In genomic region chr16:57591086-57591869, GRCh38 we compare ENCODE assay signal across 9 cellular contexts. TPM values are rescaled to one million over a fixed set of nuclear protein-coding genes. Genes with fewer than 3 reads are reported as not detected.
DNase-seq lines count a peak whose midpoint lies in the region; ATAC-seq, FAIRE-seq and TF ChIP-seq lines count a peak whose summit lies in the region.
"Had no signal": no experiment of that assay in that cellular context is flagged by ENCODE, and none has a peak within 500 bp of the region (broad histone marks: within the 10 kb centered on the region; RNA-seq: fewer than 3 reads in every experiment).

No MANE protein-coding gene starts in this region.

- H3K4me1 Mint-ChIP-seq in neural progenitor cell, result peaks cover 10% of the 10 kb centered on the region

- peak overlapping the region; percentile 89 for H2AFZ ChIP-seq in neural progenitor cell (replicated peaks)

- H3K36me3 Mint-ChIP-seq in neural progenitor cell, result no peaks in the 10 kb centered on the region

- TF ChIP-seq EP300 in transverse colon (IDR thresholded peaks at IDR 0.05; ENCODE audit: low read depth), result no peak

- TF ChIP-seq CTCF in neural progenitor cell (IDR thresholded peaks at IDR 0.05) (peak; percentile 89), transverse colon (IDR thresholded peaks at IDR 0.05) (peak; percentile 72 to 88 (median 88))

- H3K27me3 ChIP-seq in neural progenitor cell (no peaks in the 10 kb centered on the region), transverse colon (peaks cover 6% of the 10 kb centered on the region)

- no peaks in the 10 kb centered on the region for H3F3A ChIP-seq in neural progenitor cell (ENCODE audit: low read depth)

- peak; percentile 79 for FAIRE-seq in HTR-8/SVneo (lab: Jason Lieb, UNC)

- H3K27ac ChIP-seq in neural progenitor cell, result no peak overlapping the region
- no peak overlapping the region for H3K27ac ChIP-seq in transverse colon

- H3K4me2 ChIP-seq in neural progenitor cell, result no peak overlapping the region

- H3K4me3 ChIP-seq in neural progenitor cell (no peak overlapping the region), transverse colon (no peak overlapping the region)

- no peak overlapping the region for H3K27ac Mint-ChIP-seq in neural progenitor cell

- 20 to 46% methylated on average over 2 to 9 of the region's 9 CpGs for WGBS in transverse colon (ENCODE audit: low coverage in 1 of 2), 2 donors

- H3K9me3 ChIP-seq in neural progenitor cell (ENCODE audit: low read depth), result no peaks in the 10 kb centered on the region
- H3K9me3 ChIP-seq in transverse colon, result peaks cover 0 to 6% of the 10 kb centered on the region in 2 donors

- TF ChIP-seq POLR2A in transverse colon (IDR thresholded peaks at IDR 0.05), result no peak

- no peak overlapping the region for H3K9ac ChIP-seq in neural progenitor cell

- no peaks in the 10 kb centered on the region for H4K20me1 ChIP-seq in neural progenitor cell (ENCODE audit: low read depth)

- in situ Hi-C loops in transverse colon (cut with MboI; ENCODE audit: low pct_ligation_motif_present in 1 of 4, low pct_unique_long_range_greater_than_20kb in 1 of 4, low sequenced_read_pairs in 3 of 4), result loop anchor here in 2 of 4 donors (10.0 kb wide), 2 partner anchors 54 to 64 kb away; no protein-coding TSS in a partner anchor

- H3K4me1 ChIP-seq in neural progenitor cell (no peaks in the 10 kb centered on the region), transverse colon (peaks cover 0 to 3% (median 2%) of the 10 kb centered on the region in 4 donors)

- DNase-seq in DMS153 treated with DMSO at 0.1 percent for 48 hours (lab: John Stamatoyannopoulos, UW; ENCODE audit: unreplicated experiment) (peak; percentile 66), HTR-8/SVneo (ENCODE audit: insufficient read length, low spot score) (peak; percentile 81), OCI-M2 (lab: John Stamatoyannopoulos, UW; ENCODE audit: unreplicated experiment) (peak; percentile 11), activated T-helper 1 cell treated with Interleukin-2 at 50 U/mL for 16 hours (ENCODE audit: low read depth) (peak; percentile 28), fibroblast of peridontal ligament (ENCODE audit: extremely low read depth) (peak; percentile 57), neural progenitor cell (ENCODE audit: low spot score) (peak; percentile 85), transverse colon (peak; percentile 76)

- H3K4me3 Mint-ChIP-seq in neural progenitor cell, result peak overlapping the region; percentile 36

- no peaks in the 10 kb centered on the region for H3K79me2 ChIP-seq in neural progenitor cell (ENCODE audit: low read depth)

- intact Hi-C loops in transverse colon (cut with DNase I; ENCODE audit: low total_unique reads), result loop anchor here (5.0 kb wide), 1 partner anchor 56 kb away; no protein-coding TSS in a partner anchor

- H3K36me3 ChIP-seq in neural progenitor cell (no peaks in the 10 kb centered on the region), transverse colon (no peaks in the 10 kb centered on the region)

- H3K27me3 Mint-ChIP-seq in neural progenitor cell (ENCODE audit: insufficient read depth, low read depth), result peaks cover 7% of the 10 kb centered on the region

- peaks cover 3% of the 10 kb centered on the region for H3K9me3 Mint-ChIP-seq in neural progenitor cell

- peak; percentile 66 for ATAC-seq in GM21390 (IDR thresholded peaks at IDR 0.05; ENCODE audit: unreplicated experiment)

RNA-seq across cellular contexts. Expression of gene ADGRG1, which starts 37.2 kb away (rescaled TPM):
- total RNA-seq in neural progenitor cell (ENCODE audit: low replicate concordance) (8.0 and 17.5 TPM in 2 replicates), transverse colon (10 to 100 TPM; 40.0 to 55.3 (median 45.7) TPM)

RNA-seq across cellular contexts. Expression of gene ADGRG5, which starts 48.8 kb away (rescaled TPM):
- total RNA-seq in neural progenitor cell (ENCODE audit: low replicate concordance), result 2.2 and 3.1 TPM in 2 replicates
- 1 to 10 TPM in 2 of 4 donors, under 1 TPM in 1, not detected in 1; 0.41 to 1.9 (median 1.9) TPM for total RNA-seq in transverse colon
- total RNA-seq: glomerular endothelial cell had no signal

RNA-seq across cellular contexts. Expression of gene CCDC102A, which starts 54.9 kb away (rescaled TPM):
- total RNA-seq in neural progenitor cell (ENCODE audit: low replicate concordance) (3.9 and 12.8 TPM in 2 replicates), transverse colon (10 to 100 TPM in 1 of 4 donors, 1 to 10 TPM in 3; 2.2 to 17.7 (median 3.7) TPM)

Comparison
In these comparisons a context has a peak if more than half of its experiments do, and no peak if none do; other contexts are left out.
1. DNase-seq: peak in every context shown above with its lines; median percentile 85 in neural progenitor cell; 81 in HTR-8/SVneo; 76 in transverse colon; 66 in DMS153 treated with DMSO at 0.1 percent for 48 hours; 57 in fibroblast of peridontal ligament; 28 in activated T-helper 1 cell treated with Interleukin-2 at 50 U/mL for 16 hours; 11 in OCI-M2.